ENCODE assay signal across 1 cellular context in the genomic region with DNA sequence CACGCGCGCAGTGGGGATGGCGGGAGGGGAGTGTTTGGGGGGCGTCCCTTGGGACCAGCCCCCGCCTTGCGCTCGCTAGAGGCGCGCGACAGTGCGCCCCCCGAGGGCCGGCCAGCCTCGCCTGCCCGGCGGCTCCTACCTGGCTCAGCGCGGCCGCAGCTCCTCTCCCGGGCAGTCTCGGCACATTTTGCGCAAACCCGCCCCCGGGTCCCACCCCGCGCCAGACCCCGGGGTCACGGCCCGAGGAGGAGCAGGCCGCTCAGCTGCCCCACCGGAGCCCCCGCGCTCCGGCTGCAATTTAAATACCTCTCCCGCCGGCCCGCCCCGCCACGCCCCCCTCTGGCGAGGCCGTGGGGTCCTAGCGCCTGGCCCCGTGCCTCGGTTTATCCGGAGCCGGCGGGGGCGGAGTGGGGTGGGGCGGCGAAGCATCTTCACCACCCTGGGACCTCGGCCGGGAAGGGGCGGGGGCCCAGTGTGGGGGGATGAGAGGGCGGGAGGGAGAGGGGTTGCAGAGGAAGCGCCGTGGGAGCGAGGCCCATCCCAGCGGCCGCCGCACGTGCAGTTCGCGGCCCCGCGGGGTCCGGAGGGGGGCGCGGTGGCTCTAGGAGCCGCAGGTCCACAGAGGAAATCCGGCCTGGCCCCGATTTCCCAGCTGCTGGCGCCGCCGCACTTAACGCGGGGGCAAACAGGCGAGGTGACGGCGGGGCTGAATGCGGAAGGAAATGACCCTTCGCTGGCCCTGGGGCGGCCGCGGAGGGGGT.
TF ChIP-seq lines count a peak whose summit lies in the region.

A gene with protein sequence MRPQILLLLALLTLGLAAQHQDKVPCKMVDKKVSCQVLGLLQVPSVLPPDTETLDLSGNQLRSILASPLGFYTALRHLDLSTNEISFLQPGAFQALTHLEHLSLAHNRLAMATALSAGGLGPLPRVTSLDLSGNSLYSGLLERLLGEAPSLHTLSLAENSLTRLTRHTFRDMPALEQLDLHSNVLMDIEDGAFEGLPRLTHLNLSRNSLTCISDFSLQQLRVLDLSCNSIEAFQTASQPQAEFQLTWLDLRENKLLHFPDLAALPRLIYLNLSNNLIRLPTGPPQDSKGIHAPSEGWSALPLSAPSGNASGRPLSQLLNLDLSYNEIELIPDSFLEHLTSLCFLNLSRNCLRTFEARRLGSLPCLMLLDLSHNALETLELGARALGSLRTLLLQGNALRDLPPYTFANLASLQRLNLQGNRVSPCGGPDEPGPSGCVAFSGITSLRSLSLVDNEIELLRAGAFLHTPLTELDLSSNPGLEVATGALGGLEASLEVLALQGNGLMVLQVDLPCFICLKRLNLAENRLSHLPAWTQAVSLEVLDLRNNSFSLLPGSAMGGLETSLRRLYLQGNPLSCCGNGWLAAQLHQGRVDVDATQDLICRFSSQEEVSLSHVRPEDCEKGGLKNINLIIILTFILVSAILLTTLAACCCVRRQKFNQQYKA (minus strand): TSS at position 273 of the 761 bp plus-strand sequence. CDS start 4,793 bp downstream, outside the sequence.

TF ChIP-seq in WTC11, 78 proteins besides CTCF, POLR2A, EP300 and RAD21 (continued from another document):
- TF ChIP-seq, protein P1, sequence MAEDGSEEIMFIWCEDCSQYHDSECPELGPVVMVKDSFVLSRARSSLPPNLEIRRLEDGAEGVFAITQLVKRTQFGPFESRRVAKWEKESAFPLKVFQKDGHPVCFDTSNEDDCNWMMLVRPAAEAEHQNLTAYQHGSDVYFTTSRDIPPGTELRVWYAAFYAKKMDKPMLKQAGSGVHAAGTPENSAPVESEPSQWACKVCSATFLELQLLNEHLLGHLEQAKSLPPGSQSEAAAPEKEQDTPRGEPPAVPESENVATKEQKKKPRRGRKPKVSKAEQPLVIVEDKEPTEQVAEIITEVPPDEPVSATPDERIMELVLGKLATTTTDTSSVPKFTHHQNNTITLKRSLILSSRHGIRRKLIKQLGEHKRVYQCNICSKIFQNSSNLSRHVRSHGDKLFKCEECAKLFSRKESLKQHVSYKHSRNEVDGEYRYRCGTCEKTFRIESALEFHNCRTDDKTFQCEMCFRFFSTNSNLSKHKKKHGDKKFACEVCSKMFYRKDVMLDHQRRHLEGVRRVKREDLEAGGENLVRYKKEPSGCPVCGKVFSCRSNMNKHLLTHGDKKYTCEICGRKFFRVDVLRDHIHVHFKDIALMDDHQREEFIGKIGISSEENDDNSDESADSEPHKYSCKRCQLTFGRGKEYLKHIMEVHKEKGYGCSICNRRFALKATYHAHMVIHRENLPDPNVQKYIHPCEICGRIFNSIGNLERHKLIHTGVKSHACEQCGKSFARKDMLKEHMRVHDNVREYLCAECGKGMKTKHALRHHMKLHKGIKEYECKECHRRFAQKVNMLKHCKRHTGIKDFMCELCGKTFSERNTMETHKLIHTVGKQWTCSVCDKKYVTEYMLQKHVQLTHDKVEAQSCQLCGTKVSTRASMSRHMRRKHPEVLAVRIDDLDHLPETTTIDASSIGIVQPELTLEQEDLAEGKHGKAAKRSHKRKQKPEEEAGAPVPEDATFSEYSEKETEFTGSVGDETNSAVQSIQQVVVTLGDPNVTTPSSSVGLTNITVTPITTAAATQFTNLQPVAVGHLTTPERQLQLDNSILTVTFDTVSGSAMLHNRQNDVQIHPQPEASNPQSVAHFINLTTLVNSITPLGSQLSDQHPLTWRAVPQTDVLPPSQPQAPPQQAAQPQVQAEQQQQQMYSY (CRISPR knock-in tag; IDR thresholded peaks at IDR 0.05), result no peak
- 0 out of 2 replicates have a peak, but pooled peaks have one; percentile 13 for TF ChIP-seq FOXP1 (CRISPR knock-in tag; IDR thresholded peaks at IDR 0.05; ENCODE audit: borderline replicate concordance)
- TF ChIP-seq TP53 (CRISPR knock-in tag; IDR thresholded peaks at IDR 0.05), result no peak
- TF ChIP-seq, protein P2, sequence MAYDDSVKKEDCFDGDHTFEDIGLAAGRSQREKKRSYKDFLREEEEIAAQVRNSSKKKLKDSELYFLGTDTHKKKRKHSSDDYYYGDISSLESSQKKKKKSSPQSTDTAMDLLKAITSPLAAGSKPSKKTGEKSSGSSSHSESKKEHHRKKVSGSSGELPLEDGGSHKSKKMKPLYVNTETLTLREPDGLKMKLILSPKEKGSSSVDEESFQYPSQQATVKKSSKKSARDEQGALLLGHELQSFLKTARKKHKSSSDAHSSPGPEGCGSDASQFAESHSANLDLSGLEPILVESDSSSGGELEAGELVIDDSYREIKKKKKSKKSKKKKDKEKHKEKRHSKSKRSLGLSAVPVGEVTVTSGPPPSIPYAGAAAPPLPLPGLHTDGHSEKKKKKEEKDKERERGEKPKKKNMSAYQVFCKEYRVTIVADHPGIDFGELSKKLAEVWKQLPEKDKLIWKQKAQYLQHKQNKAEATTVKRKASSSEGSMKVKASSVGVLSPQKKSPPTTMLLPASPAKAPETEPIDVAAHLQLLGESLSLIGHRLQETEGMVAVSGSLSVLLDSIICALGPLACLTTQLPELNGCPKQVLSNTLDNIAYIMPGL (CRISPR knock-in tag; IDR thresholded peaks at IDR 0.05), result peak; percentile 63; the same call in 1 of the 2 replicates
- no peak for TF ChIP-seq SOX15 (CRISPR knock-in tag; IDR thresholded peaks at IDR 0.05)
- TF ChIP-seq ZNF263 (CRISPR knock-in tag; IDR thresholded peaks at IDR 0.05; ENCODE audit: low read depth), result no peak
- TF ChIP-seq ZNF396 (CRISPR knock-in tag; IDR thresholded peaks at IDR 0.05; ENCODE audit: borderline replicate concordance), result no peak
- TF ChIP-seq, protein P3, sequence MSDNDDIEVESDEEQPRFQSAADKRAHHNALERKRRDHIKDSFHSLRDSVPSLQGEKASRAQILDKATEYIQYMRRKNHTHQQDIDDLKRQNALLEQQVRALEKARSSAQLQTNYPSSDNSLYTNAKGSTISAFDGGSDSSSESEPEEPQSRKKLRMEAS (CRISPR knock-in tag; IDR thresholded peaks at IDR 0.05), result 0 out of 2 replicates have a peak, but pooled peaks have one; percentile 28
- TF ChIP-seq, protein P4, sequence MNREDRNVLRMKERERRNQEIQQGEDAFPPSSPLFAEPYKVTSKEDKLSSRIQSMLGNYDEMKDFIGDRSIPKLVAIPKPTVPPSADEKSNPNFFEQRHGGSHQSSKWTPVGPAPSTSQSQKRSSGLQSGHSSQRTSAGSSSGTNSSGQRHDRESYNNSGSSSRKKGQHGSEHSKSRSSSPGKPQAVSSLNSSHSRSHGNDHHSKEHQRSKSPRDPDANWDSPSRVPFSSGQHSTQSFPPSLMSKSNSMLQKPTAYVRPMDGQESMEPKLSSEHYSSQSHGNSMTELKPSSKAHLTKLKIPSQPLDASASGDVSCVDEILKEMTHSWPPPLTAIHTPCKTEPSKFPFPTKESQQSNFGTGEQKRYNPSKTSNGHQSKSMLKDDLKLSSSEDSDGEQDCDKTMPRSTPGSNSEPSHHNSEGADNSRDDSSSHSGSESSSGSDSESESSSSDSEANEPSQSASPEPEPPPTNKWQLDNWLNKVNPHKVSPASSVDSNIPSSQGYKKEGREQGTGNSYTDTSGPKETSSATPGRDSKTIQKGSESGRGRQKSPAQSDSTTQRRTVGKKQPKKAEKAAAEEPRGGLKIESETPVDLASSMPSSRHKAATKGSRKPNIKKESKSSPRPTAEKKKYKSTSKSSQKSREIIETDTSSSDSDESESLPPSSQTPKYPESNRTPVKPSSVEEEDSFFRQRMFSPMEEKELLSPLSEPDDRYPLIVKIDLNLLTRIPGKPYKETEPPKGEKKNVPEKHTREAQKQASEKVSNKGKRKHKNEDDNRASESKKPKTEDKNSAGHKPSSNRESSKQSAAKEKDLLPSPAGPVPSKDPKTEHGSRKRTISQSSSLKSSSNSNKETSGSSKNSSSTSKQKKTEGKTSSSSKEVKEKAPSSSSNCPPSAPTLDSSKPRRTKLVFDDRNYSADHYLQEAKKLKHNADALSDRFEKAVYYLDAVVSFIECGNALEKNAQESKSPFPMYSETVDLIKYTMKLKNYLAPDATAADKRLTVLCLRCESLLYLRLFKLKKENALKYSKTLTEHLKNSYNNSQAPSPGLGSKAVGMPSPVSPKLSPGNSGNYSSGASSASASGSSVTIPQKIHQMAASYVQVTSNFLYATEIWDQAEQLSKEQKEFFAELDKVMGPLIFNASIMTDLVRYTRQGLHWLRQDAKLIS (CRISPR knock-in tag; IDR thresholded peaks at IDR 0.05; ENCODE audit: borderline replicate concordance), result no peak
- no peak for TF ChIP-seq ZBTB21 (CRISPR knock-in tag; IDR thresholded peaks at IDR 0.05; ENCODE audit: borderline replicate concordance)
- no peak for TF ChIP-seq RELA (CRISPR knock-in tag; IDR thresholded peaks at IDR 0.05; ENCODE audit: borderline replicate concordance)
- no peak for TF ChIP-seq NFYB (CRISPR knock-in tag; conservative IDR thresholded peaks at IDR 0.05; ENCODE audit: low read depth)
- TF ChIP-seq TEAD1 (CRISPR knock-in tag; IDR thresholded peaks at IDR 0.05), result no peak
